9 cellular contexts compared by ENCODE assay signal in the genomic region with DNA sequence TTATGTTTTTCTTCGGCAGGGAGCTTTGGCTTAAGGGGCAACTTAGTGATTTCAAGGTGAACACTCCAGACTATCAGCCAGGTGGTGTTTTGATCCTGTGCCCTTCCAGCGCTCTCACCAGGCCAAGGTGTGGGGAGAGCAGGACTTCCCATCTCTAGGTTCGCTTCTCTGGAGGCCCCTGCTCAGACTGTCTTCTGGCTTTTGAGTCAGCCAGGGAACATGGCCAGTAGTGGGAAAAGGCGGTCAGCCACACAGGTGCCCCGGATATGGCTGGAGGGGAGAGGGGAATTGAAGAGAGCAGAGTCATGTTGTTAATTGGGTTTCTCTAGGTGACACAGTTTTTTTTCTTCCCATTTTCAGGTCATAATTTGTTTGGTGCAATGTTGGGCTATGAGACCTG. TPM values are rescaled to one million over a fixed set of nuclear protein-coding genes. Genes with fewer than 3 reads are reported as not detected.
A peak's percentile ranks its signal among the peaks of the same experiment; 100 is the strongest.
DNase-seq lines count a peak whose midpoint lies in the region; ATAC-seq and TF ChIP-seq lines count a peak whose summit lies in the region.
"Had no signal": no experiment of that assay in that cellular context is flagged by ENCODE, and none has a peak within 500 bp of the region (broad histone marks: within the 10 kb centered on the region; RNA-seq: fewer than 3 reads in every experiment).

No MANE protein-coding gene starts in this region.

- no peak for TF ChIP-seq CTCF in CD4-positive, alpha-beta T cell (IDR thresholded peaks at IDR 0.05)
- TF ChIP-seq CTCF in OCI-LY3 (IDR thresholded peaks at IDR 0.05; ENCODE audit: low read depth, low read length) (no peak), neural progenitor cell (IDR thresholded peaks at IDR 0.05) (no peak)

- peaks cover 23% of the 10 kb centered on the region for H3K36me3 Mint-ChIP-seq in CD4-positive, alpha-beta T cell (ENCODE audit: low read depth)
- H3K36me3 Mint-ChIP-seq in neural progenitor cell: peaks cover 5% of the 10 kb centered on the region

- DNase-seq in CD4-positive, alpha-beta T cell: no peak
- DNase-seq in effector memory CD4-positive, alpha-beta T cell: no peak
- no peak for DNase-seq in neural progenitor cell (ENCODE audit: low spot score)
- no peak for DNase-seq in DMS79 (lab: John Stamatoyannopoulos, UW)
- no peak for DNase-seq in hypothalamus (lab: John Stamatoyannopoulos, UW)
- no peak for DNase-seq in activated CD4-positive, alpha-beta T cell treated with anti-CD3 and anti-CD28 coated beads, Interleukin-2, amount 50 U/mL, for 48 hours

- CTCF ChIA-PET in CD4-positive, alpha-beta T cell (lab: Charles Lee): interaction anchor here (4.1 kb wide), 1 partner anchor 45 kb away, joined by 13 read pairs; no protein-coding TSS in a partner anchor

- H3K36me3 ChIP-seq in OCI-LY3 (replicated peaks; ENCODE audit: low read depth, low read length) (no peaks in the 10 kb centered on the region), neural progenitor cell (no peaks in the 10 kb centered on the region)
- no peaks in the 10 kb centered on the region for H3K36me3 ChIP-seq in effector memory CD4-positive, alpha-beta T cell (ENCODE audit: control insufficient read depth, insufficient read depth, low read length)

- intact Hi-C loops in CD4-positive, alpha-beta T cell (cut with DNase I, micrococcal nuclease): loop anchor here (2.0 to 5.0 kb wide), 3 partner anchors 37 to 48 kb away; partner anchors contain the start of gene PSMB6 (in 2 of the 2)

- H3K27ac Mint-ChIP-seq in CD4-positive, alpha-beta T cell: peak overlapping the region; percentile 80
- H3K27ac Mint-ChIP-seq in neural progenitor cell: peak overlapping the region; percentile 35

- H3K4me2 ChIP-seq in OCI-LY3 (ENCODE audit: low read length) (peak overlapping the region; percentile 100), neural progenitor cell (peak overlapping the region; percentile 93)

- H2AFZ ChIP-seq in OCI-LY3 (ENCODE audit: low read depth, low read length) (no peak overlapping the region), neural progenitor cell (replicated peaks) (no peak overlapping the region)

- H3K4me3 Mint-ChIP-seq in CD4-positive, alpha-beta T cell: peak overlapping the region; percentile 88
- H3K4me3 Mint-ChIP-seq in neural progenitor cell: peak overlapping the region; percentile 91

- POLR2A ChIA-PET in CD4-positive, alpha-beta T cell (lab: Charles Lee): interaction anchor here (1.4 to 3.8 kb wide), 4 partner anchors 13 to 124 kb away, joined by 4 to 14 read pairs (median 10); partner anchors contain the start of genes ARRB2 and PSMB6

- H3K79me2 ChIP-seq in OCI-LY3 (ENCODE audit: low read length) (peaks cover 47% of the 10 kb centered on the region), neural progenitor cell (ENCODE audit: low read depth) (peaks cover 50% of the 10 kb centered on the region)

- H3K9me3 Mint-ChIP-seq in CD4-positive, alpha-beta T cell: no peaks in the 10 kb centered on the region
- no peaks in the 10 kb centered on the region for H3K9me3 Mint-ChIP-seq in neural progenitor cell

- peak overlapping the region; percentile 42 for H3K27ac ChIP-seq in CD4-positive, alpha-beta T cell (ENCODE audit: low read depth, low read length)
- H3K27ac ChIP-seq in OCI-LY3 (ENCODE audit: low read length) (no peak overlapping the region), neural progenitor cell (no peak overlapping the region)
- peak overlapping the region; percentile 43 for H3K27ac ChIP-seq in effector memory CD4-positive, alpha-beta T cell (ENCODE audit: insufficient read depth, low read length, poor library complexity, severe bottlenecking)

- H3K4me1 ChIP-seq in OCI-LY3 (ENCODE audit: low read length): peaks cover 11% of the 10 kb centered on the region
- peaks cover 27% of the 10 kb centered on the region for H3K4me1 ChIP-seq in effector memory CD4-positive, alpha-beta T cell (ENCODE audit: control insufficient read depth, insufficient read depth, low read length, poor library complexity, severe bottlenecking)
- H3K4me1 ChIP-seq in neural progenitor cell: peaks cover 9% of the 10 kb centered on the region

- H3F3A ChIP-seq in neural progenitor cell (ENCODE audit: low read depth): peaks cover 5% of the 10 kb centered on the region

- H3K4me1 Mint-ChIP-seq in CD4-positive, alpha-beta T cell (ENCODE audit: low read depth): peaks cover 57% of the 10 kb centered on the region
- peaks cover 20% of the 10 kb centered on the region for H3K4me1 Mint-ChIP-seq in neural progenitor cell

- no peaks in the 10 kb centered on the region for H3K27me3 Mint-ChIP-seq in CD4-positive, alpha-beta T cell
- H3K27me3 Mint-ChIP-seq in neural progenitor cell (ENCODE audit: insufficient read depth, low read depth): peaks cover 9% of the 10 kb centered on the region

- H3K9me3 ChIP-seq in CD4-positive, alpha-beta T cell (ENCODE audit: control insufficient read depth, low read length): no peaks in the 10 kb centered on the region
- H3K9me3 ChIP-seq in OCI-LY3 (ENCODE audit: insufficient read depth, low read length): no peaks in the 10 kb centered on the region
- H3K9me3 ChIP-seq in effector memory CD4-positive, alpha-beta T cell (ENCODE audit: control insufficient read depth, low read length): no peaks in the 10 kb centered on the region
- no peaks in the 10 kb centered on the region for H3K9me3 ChIP-seq in neural progenitor cell (ENCODE audit: low read depth)

- H3K9ac ChIP-seq in OCI-LY3 (ENCODE audit: low read length): peak overlapping the region; percentile 88
- H3K9ac ChIP-seq in neural progenitor cell: no peak overlapping the region

- H3K27me3 ChIP-seq in CD4-positive, alpha-beta T cell (ENCODE audit: control insufficient read depth, insufficient read depth, low read length): no peaks in the 10 kb centered on the region
- H3K27me3 ChIP-seq in OCI-LY3 (ENCODE audit: low read depth, low read length) (no peaks in the 10 kb centered on the region), neural progenitor cell (no peaks in the 10 kb centered on the region)
- H3K27me3 ChIP-seq in effector memory CD4-positive, alpha-beta T cell (replicated peaks; ENCODE audit: control insufficient read depth, insufficient read depth, low read length, poor library complexity, severe bottlenecking): no peaks in the 10 kb centered on the region

- H3K4me3 ChIP-seq in OCI-LY3 (ENCODE audit: low read length): peak overlapping the region; percentile 100
- peak overlapping the region; percentile 92 for H3K4me3 ChIP-seq in effector memory CD4-positive, alpha-beta T cell (ENCODE audit: insufficient read depth, low read depth, low read length, poor library complexity, severe bottlenecking)
- peak overlapping the region; percentile 90 for H3K4me3 ChIP-seq in neural progenitor cell

- no peak for ATAC-seq in CD4-positive, alpha-beta T cell (ENCODE audit: poor library complexity)
- ATAC-seq in activated CD4-positive, CD25-positive, alpha-beta regulatory T cell treated with anti-CD3 and anti-CD28 coated beads, Interleukin-2, amount 50 U/mL, for 24 hours: no peak

- peaks cover 15% of the 10 kb centered on the region for H4K20me1 ChIP-seq in OCI-LY3 (ENCODE audit: insufficient read depth, low read length)
- H4K20me1 ChIP-seq in neural progenitor cell (ENCODE audit: low read depth): peaks cover 34% of the 10 kb centered on the region

RNA-seq across cellular contexts. Expression of gene MINK1, which starts 1.5 kb away (rescaled TPM):
- total RNA-seq in CD4-positive, alpha-beta T cell: 100 to 1,000 TPM; 163 to 171 TPM
- total RNA-seq in neural progenitor cell (ENCODE audit: low replicate concordance): 26.2 and 34.6 TPM in 2 replicates

RNA-seq across cellular contexts. Expression of gene PLD2, which starts 27.7 kb away (rescaled TPM):
- 10 to 100 TPM; 10.2 to 10.7 TPM for total RNA-seq in CD4-positive, alpha-beta T cell
- 23.8 and 36.0 TPM in 2 replicates for total RNA-seq in neural progenitor cell (ENCODE audit: low replicate concordance)

RNA-seq across cellular contexts. Expression of gene PSMB6, which starts 38.7 kb away (rescaled TPM):
- total RNA-seq in CD4-positive, alpha-beta T cell: 10 to 100 TPM; 44.3 to 52.7 TPM
- 144 and 199 TPM in 2 replicates for total RNA-seq in neural progenitor cell (ENCODE audit: low replicate concordance)

RNA-seq across cellular contexts. Expression of gene GLTPD2, which starts 45.9 kb away (rescaled TPM):
- total RNA-seq in CD4-positive, alpha-beta T cell: not detected
- total RNA-seq in neural progenitor cell (ENCODE audit: low replicate concordance): not detected in 2 replicates
- total RNA-seq: glomerular endothelial cell had no signal

Comparison
In these comparisons a context has a peak if more than half of its experiments do, and no peak if none do; other contexts are left out.
1. H3K27ac ChIP-seq: peak in CD4-positive, alpha-beta T cell (single experiment) and effector memory CD4-positive, alpha-beta T cell (single experiment); none in OCI-LY3 (single experiment) and neural progenitor cell (single experiment).
2. Peak in every context shown above with its lines, with median percentiles within 50 percentile points of each other: H3K4me3 ChIP-seq.